Comparison of ENCODE assay signal across 25 cellular contexts in genomic region chr17:5757306-5757907, GRCh38.
"Had no signal": no experiment of that assay in that cellular context is flagged by ENCODE, and none has a peak within 500 bp of the region (broad histone marks: within the 10 kb centered on the region; RNA-seq: fewer than 3 reads in every experiment).

No MANE protein-coding gene starts in this region.

- H3K9me3 ChIP-seq: mucosa of descending colon, thyroid gland had no signal

- H3K36me3 ChIP-seq: brain microvascular endothelial cell, thyroid gland had no signal

- H3K9me3 Mint-ChIP-seq: activated CD4-positive, alpha-beta T cell treated with anti-CD3 and anti-CD28 coated beads, Interleukin-2, amount 10 ng/mL, durations not matched to agents 24 days and 14 days; activated naive CD4-positive, alpha-beta T cell treated with anti-CD3 and anti-CD28 coated beads for 36 hours; activated T-cell treated with anti-CD3 and anti-CD28 coated beads, Interleukin-2, amount 50 U/mL, for 24 hours; activated T-helper 2 cell treated with anti-CD3 and anti-CD28 coated beads, Interferon-gamma antibody, Interleukin-2, Interleukin-4, amounts not matched to agents 10 μg/mL and 5 μg/mL and 100 μg/mL, durations not matched to agents 14 hours and 24 hours and 36 hours; central memory CD8-positive, alpha-beta T cell; neural crest cell had no signal

- H3K4me3 Mint-ChIP-seq: activated CD4-positive, alpha-beta T cell treated with anti-CD3 and anti-CD28 coated beads, Interleukin-2, amount 10 ng/mL, durations not matched to agents 24 days and 14 days; activated CD8-positive, alpha-beta T cell treated with anti-CD3 and anti-CD28 coated beads, Interleukin-2, amount 10 ng/mL, durations not matched to agents 7 days and 5 days; activated naive CD4-positive, alpha-beta T cell treated with anti-CD3 and anti-CD28 coated beads for 36 hours; activated T-cell treated with anti-CD3 and anti-CD28 coated beads, Interleukin-2, amount 50 U/mL, for 24 hours; central memory CD8-positive, alpha-beta T cell; naive B cell; neural crest cell had no signal

- H3K4me1 Mint-ChIP-seq: activated CD4-positive, alpha-beta T cell treated with anti-CD3 and anti-CD28 coated beads, Interleukin-2, amount 10 ng/mL, durations not matched to agents 24 days and 14 days; central memory CD8-positive, alpha-beta T cell; naive B cell; neural crest cell had no signal

- ATAC-seq: activated CD8-positive, alpha-beta T cell treated with anti-CD3 and anti-CD28 coated beads, Interleukin-2, amount 10 ng/mL, durations not matched to agents 7 days and 5 days; mucosa of descending colon had no signal

- DNase-seq: activated CD4-positive, alpha-beta T cell treated with anti-CD3 and anti-CD28 coated beads, Interleukin-2, amount 10 ng/mL, durations not matched to agents 24 days and 14 days; activated CD8-positive, alpha-beta T cell treated with anti-CD3 and anti-CD28 coated beads, Interleukin-2, amount 10 ng/mL, durations not matched to agents 7 days and 5 days; activated naive CD4-positive, alpha-beta T cell treated with anti-CD3 and anti-CD28 coated beads for 36 hours; activated T-cell treated with anti-CD3 and anti-CD28 coated beads, Interleukin-2, amount 50 U/mL, for 24 hours; anterior cingulate cortex; brain microvascular endothelial cell; head of caudate nucleus; mesenchymal stem cell; mucosa of descending colon; naive B cell; posterior cingulate gyrus; retina; stimulated activated CD4-positive, alpha-beta T cell treated with anti-CD3 and anti-CD28 coated beads, Interleukin-12 subunit alpha, Interleukin-12 subunit beta, amount 100 ng/mL, for 4 hours; stimulated activated CD4-positive, alpha-beta T cell treated with anti-CD3 and anti-CD28 coated beads, Interleukin-1b, Interleukin-23, amount 100 ng/mL, for 48 hours; stimulated activated CD8-positive, alpha-beta memory T cell treated with anti-CD3 and anti-CD28 coated beads, Interleukin-4, amount 100 ng/mL, for 48 hours; stimulated activated naive CD4-positive, alpha-beta T cell; T-helper 1 cell; T-helper 9 cell had no signal

- H3K36me3 Mint-ChIP-seq: naive B cell had no signal

- H3K4me3 ChIP-seq: coronary artery, mucosa of descending colon, thyroid gland had no signal

- H3K27ac Mint-ChIP-seq: activated CD4-positive, alpha-beta T cell treated with anti-CD3 and anti-CD28 coated beads, Interleukin-2, amount 10 ng/mL, durations not matched to agents 24 days and 14 days; activated CD8-positive, alpha-beta T cell treated with anti-CD3 and anti-CD28 coated beads, Interleukin-2, amount 10 ng/mL, durations not matched to agents 7 days and 5 days; activated naive CD4-positive, alpha-beta T cell treated with anti-CD3 and anti-CD28 coated beads for 36 hours; activated T-cell treated with anti-CD3 and anti-CD28 coated beads, Interleukin-2, amount 50 U/mL, for 24 hours; activated T-helper 2 cell treated with anti-CD3 and anti-CD28 coated beads, Interferon-gamma antibody, Interleukin-2, Interleukin-4, amounts not matched to agents 10 μg/mL and 5 μg/mL and 100 μg/mL, durations not matched to agents 14 hours and 24 hours and 36 hours; naive B cell had no signal

- H3K27ac ChIP-seq: brain microvascular endothelial cell, coronary artery, thyroid gland had no signal

- H3K27me3 ChIP-seq: brain microvascular endothelial cell, thyroid gland had no signal

- FAIRE-seq: endometrium, frontal cortex had no signal
